In the genomic region with DNA sequence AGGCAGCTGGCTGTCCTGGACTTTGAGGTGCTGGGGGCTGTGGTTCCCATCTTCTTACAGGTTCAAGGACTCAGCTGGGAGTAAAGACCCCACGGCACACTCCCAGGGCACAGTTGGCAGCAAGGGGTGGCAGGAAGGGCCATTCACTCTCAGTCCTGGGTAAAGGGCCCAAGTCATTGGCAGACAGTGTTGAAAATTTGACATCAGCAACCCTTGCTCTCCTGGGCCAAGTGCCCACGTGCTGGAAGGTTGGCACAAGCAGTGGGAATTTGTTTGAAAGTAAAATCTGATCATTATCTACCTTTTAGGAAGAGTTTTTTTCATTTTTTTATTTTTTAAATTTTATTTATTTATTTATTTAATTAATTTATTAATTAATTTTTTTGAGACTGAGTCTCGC, we compare ENCODE assay signal across 24 cellular contexts.
A peak's percentile ranks its signal among the peaks of the same experiment; 100 is the strongest.
DNase-seq lines count a peak whose midpoint lies in the region; ATAC-seq and TF ChIP-seq lines count a peak whose summit lies in the region.
"Had no signal": no experiment of that assay in that cellular context is flagged by ENCODE, and none has a peak within 500 bp of the region (broad histone marks: within the 10 kb centered on the region; RNA-seq: fewer than 3 reads in every experiment).

No MANE protein-coding gene starts in this region.

- POLR2A ChIA-PET in WTC11 (lab: Charles Lee): no interaction called here

- no peak overlapping the region for H3K4me3 Mint-ChIP-seq in WTC11
- H3K4me3 Mint-ChIP-seq: CD14-positive monocyte; CD4-positive, alpha-beta memory T cell; CD4-positive, CD25-positive, alpha-beta regulatory T cell; CD8-positive, alpha-beta memory T cell had no signal

- H3K9me3 Mint-ChIP-seq in WTC11: peaks cover 15% of the 10 kb centered on the region

- H3K36me3 Mint-ChIP-seq in WTC11: peaks cover 5% of the 10 kb centered on the region
- H3K36me3 Mint-ChIP-seq: CD14-positive monocyte; CD4-positive, alpha-beta memory T cell; CD4-positive, CD25-positive, alpha-beta regulatory T cell; CD8-positive, alpha-beta memory T cell had no signal

- no peaks in the 10 kb centered on the region; the same call in 1 of the 2 replicates for H3K27me3 Mint-ChIP-seq in WTC11 (ENCODE audit: low read depth)
- H3K27me3 Mint-ChIP-seq: CD4-positive, CD25-positive, alpha-beta regulatory T cell had no signal

- no peak overlapping the region for H3K27ac Mint-ChIP-seq in WTC11
- H3K27ac Mint-ChIP-seq: CD14-positive monocyte; CD4-positive, alpha-beta memory T cell; CD8-positive, alpha-beta memory T cell had no signal

- no peak overlapping the region for H3K4me3 ChIP-seq in LNCaP clone FGC (ENCODE audit: low read depth, low read length)
- H3K4me3 ChIP-seq: BLaER1, GM12878 had no signal

- TF ChIP-seq CTCF in LNCaP clone FGC (IDR thresholded peaks at IDR 0.05; ENCODE audit: control insufficient read depth, extremely low read depth, insufficient read depth) (no peak), WTC11 (IDR thresholded peaks at IDR 0.05) (no peak)

- peak; percentile 11 for DNase-seq in LNCaP clone FGC (ENCODE audit: low read depth)
- DNase-seq in WTC11 (ENCODE audit: low spot score): no peak
- peak; percentile 87 for DNase-seq in left lobe of liver (ENCODE audit: low spot score)
- no peak for DNase-seq in head of caudate nucleus
- no peak for DNase-seq in NK-92 treated with Interleukin-12 subunit alpha and Interleukin-12 subunit beta, amount 100 ng/mL, for 24 hours (lab: John Stamatoyannopoulos, UW)
- DNase-seq in NCI-H1048 (lab: John Stamatoyannopoulos, UW): no peak
- DNase-seq: 8988T; ACHN; BE2C; C1 segment of cervical spinal cord; CD4-positive, alpha-beta memory T cell; CD4-positive, CD25-positive, alpha-beta regulatory T cell; CD8-positive, alpha-beta memory T cell; COR-L47; DMS 273 treated with DMSO at 0.1 percent for 48 hours; DMS153; DMS53; DMS79; DND-41; EL; GDM1 had no signal

- intact Hi-C loops in head of caudate nucleus (cut with DNase I): no loop called here

- no peak for ATAC-seq in WTC11
- peak; percentile 97 for ATAC-seq in left lobe of liver
- ATAC-seq: GM12878 had no signal

- CTCF ChIA-PET in WTC11 (lab: Charles Lee): no interaction called here

- H3K4me1 Mint-ChIP-seq in WTC11: no peaks in the 10 kb centered on the region
- H3K4me1 Mint-ChIP-seq: CD14-positive monocyte; CD4-positive, CD25-positive, alpha-beta regulatory T cell had no signal

TF ChIP-seq in WTC11, 78 proteins besides CTCF, POLR2A, EP300 and RAD21:
- peak; percentile 82 for TF ChIP-seq HMGA2 (CRISPR knock-in tag; IDR thresholded peaks at IDR 0.05)
- TF ChIP-seq, protein P1, sequence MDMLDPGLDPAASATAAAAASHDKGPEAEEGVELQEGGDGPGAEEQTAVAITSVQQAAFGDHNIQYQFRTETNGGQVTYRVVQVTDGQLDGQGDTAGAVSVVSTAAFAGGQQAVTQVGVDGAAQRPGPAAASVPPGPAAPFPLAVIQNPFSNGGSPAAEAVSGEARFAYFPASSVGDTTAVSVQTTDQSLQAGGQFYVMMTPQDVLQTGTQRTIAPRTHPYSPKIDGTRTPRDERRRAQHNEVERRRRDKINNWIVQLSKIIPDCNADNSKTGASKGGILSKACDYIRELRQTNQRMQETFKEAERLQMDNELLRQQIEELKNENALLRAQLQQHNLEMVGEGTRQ (CRISPR knock-in tag; IDR thresholded peaks at IDR 0.05): no peak

Comparison
In these comparisons a context has a peak if more than half of its experiments do, and no peak if none do; other contexts are left out.
1. DNase-seq: peak in LNCaP clone FGC (single experiment) and left lobe of liver (single experiment); none in WTC11 (single experiment), head of caudate nucleus (0 of 42), NK-92 treated with Interleukin-12 subunit alpha and Interleukin-12 subunit beta, amount 100 ng/mL, for 24 hours (single experiment) and NCI-H1048 (single experiment).